ENCODE assay signal across 22 cellular contexts in the genomic region with DNA sequence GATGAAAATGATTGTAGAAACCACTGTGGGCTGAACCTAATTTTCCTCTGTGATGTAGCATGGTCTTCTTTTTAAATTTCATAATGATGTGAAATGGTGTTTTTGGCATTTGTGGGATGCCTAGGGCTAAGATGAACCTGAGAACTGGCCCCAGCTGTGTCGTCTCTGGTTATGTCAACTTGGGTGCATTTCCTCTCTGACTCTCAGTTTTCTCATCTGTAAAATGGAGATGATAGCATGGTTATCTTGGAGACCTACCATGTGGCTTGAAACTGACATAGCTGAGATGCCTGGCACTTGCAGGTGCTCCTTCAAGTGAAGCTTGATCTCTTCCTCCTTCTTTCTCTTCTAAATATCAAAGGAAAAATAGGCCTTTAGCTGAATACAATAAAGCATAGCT.
DNase-seq lines count a peak whose midpoint lies in the region; ATAC-seq and TF ChIP-seq lines count a peak whose summit lies in the region.
"Had no signal": no experiment of that assay in that cellular context is flagged by ENCODE, and none has a peak within 500 bp of the region (broad histone marks: within the 10 kb centered on the region; RNA-seq: fewer than 3 reads in every experiment).

No MANE protein-coding gene starts in this region.

- peaks cover 19% of the 10 kb centered on the region for H3K27me3 Mint-ChIP-seq in HFFc6 (ENCODE audit: insufficient read depth)
- peaks cover 13% of the 10 kb centered on the region for H3K27me3 Mint-ChIP-seq in WTC11 (ENCODE audit: low read depth)
- H3K27me3 Mint-ChIP-seq: CD4-positive, CD25-positive, alpha-beta regulatory T cell had no signal

- no peaks in the 10 kb centered on the region for H3K36me3 Mint-ChIP-seq in HFFc6 (ENCODE audit: low read depth)
- no peaks in the 10 kb centered on the region for H3K36me3 Mint-ChIP-seq in WTC11
- H3K36me3 Mint-ChIP-seq: CD4-positive, CD25-positive, alpha-beta regulatory T cell had no signal

- H3K4me1 ChIP-seq in heart right ventricle (peaks cover 0 to 16% (median 0%) of the 10 kb centered on the region in 9 donors), skeletal muscle tissue (ENCODE audit: control insufficient read depth in 3 of 3, insufficient read depth in 3 of 3, low read length in 3 of 3) (peaks cover 4 to 15% (median 11%) of the 10 kb centered on the region in 3 donors)
- H3K4me1 ChIP-seq: BE2C had no signal

- CTCF ChIA-PET in WTC11 (lab: Charles Lee): no interaction called here

- H3K9ac ChIP-seq in skeletal muscle tissue (ENCODE audit: low read depth in 1 of 3, low read length in 3 of 3): peak overlapping the region in 1 of 3 donors; percentile 55

- WGBS in heart right ventricle, 2 donors: 76 to 81% methylated on average over 1 of the region's 1 CpG

- ATAC-seq in heart right ventricle (no peak), left cardiac atrium (no peak), GM19351 (IDR thresholded peaks at IDR 0.05; ENCODE audit: unreplicated experiment) (peak; percentile 72), HG03280 (IDR thresholded peaks at IDR 0.05; ENCODE audit: unreplicated experiment) (peak; percentile 72), WTC11 (no peak), HG03439 (IDR thresholded peaks at IDR 0.05; ENCODE audit: unreplicated experiment) (no peak)

- POLR2A ChIA-PET in WTC11 (lab: Charles Lee): no interaction called here

- H3K9me3 Mint-ChIP-seq in HFFc6: no peaks in the 10 kb centered on the region
- H3K9me3 Mint-ChIP-seq in WTC11: peaks cover 3% of the 10 kb centered on the region; the same call in 1 of the 2 replicates
- H3K9me3 Mint-ChIP-seq: CD4-positive, CD25-positive, alpha-beta regulatory T cell had no signal

- no peak for DNase-seq in heart right ventricle
- no peak for DNase-seq in left cardiac atrium
- no peak for DNase-seq in HFFc6
- DNase-seq in WTC11 (ENCODE audit: low spot score): no peak
- DNase-seq: 8988T; BE2C; CD4-positive, CD25-positive, alpha-beta regulatory T cell; COR-L47; GDM1; H7; KBM-7; NCI-H1105 treated with DMSO at 0.1 percent for 48 hours; NCI-H1694; NCI-H2081 treated with DMSO at 0.1 percent for 48 hours; NCI-H446 treated with DMSO at 0.1 percent for 48 hours; NCI-H748 treated with DMSO at 0.1 percent for 48 hours; Right ventricle myocardium superior; SW 1271 had no signal

- intact Hi-C loops in heart right ventricle (cut with DNase I): loop anchor here in 1 of 10 donors (5.0 kb wide), 1 partner anchor 41 kb away; no protein-coding TSS in a partner anchor
- intact Hi-C loops in left cardiac atrium (cut with DNase I): no loop called here

- H3K4me3 Mint-ChIP-seq in HFFc6 (no peak overlapping the region), WTC11 (no peak overlapping the region)
- H3K4me3 Mint-ChIP-seq: CD4-positive, CD25-positive, alpha-beta regulatory T cell had no signal

- H3K27me3 ChIP-seq in heart right ventricle: no peaks in the 10 kb centered on the region
- no peaks in the 10 kb centered on the region for H3K27me3 ChIP-seq in skeletal muscle tissue (ENCODE audit: control insufficient read depth in 3 of 3, insufficient read depth in 3 of 3, low read length in 3 of 3)

- peak overlapping the region in 6 of 10 donors; percentile 61 to 82 (median 77) for H3K27ac ChIP-seq in heart right ventricle
- peak overlapping the region; percentile 96 for H3K27ac ChIP-seq in skeletal muscle tissue (ENCODE audit: low read depth, low read length)

- no peak overlapping the region for H3K27ac Mint-ChIP-seq in HFFc6
- no peak overlapping the region for H3K27ac Mint-ChIP-seq in WTC11
- H3K27ac Mint-ChIP-seq: CD4-positive, CD25-positive, alpha-beta regulatory T cell had no signal

- no peak for TF ChIP-seq CTCF in heart right ventricle (IDR thresholded peaks at IDR 0.05)
- TF ChIP-seq CTCF in HFFc6 (IDR thresholded peaks at IDR 0.05): no peak
- no peak for TF ChIP-seq CTCF in WTC11 (IDR thresholded peaks at IDR 0.05)

- no peaks in the 10 kb centered on the region for H3K9me3 ChIP-seq in heart right ventricle
- H3K9me3 ChIP-seq in skeletal muscle tissue (ENCODE audit: control insufficient read depth in 3 of 3, low read length in 3 of 3): no peaks in the 10 kb centered on the region
- H3K9me3 ChIP-seq: BE2C had no signal

- peaks cover 6% of the 10 kb centered on the region; the same call in 1 of the 2 replicates for H3K4me1 Mint-ChIP-seq in HFFc6 (ENCODE audit: low read depth)
- H3K4me1 Mint-ChIP-seq in WTC11: no peaks in the 10 kb centered on the region
- H3K4me1 Mint-ChIP-seq: CD4-positive, CD25-positive, alpha-beta regulatory T cell had no signal

- H3K4me3 ChIP-seq in heart right ventricle: no peak overlapping the region
- H3K4me3 ChIP-seq in skeletal muscle tissue (ENCODE audit: low read length in 3 of 3): no peak overlapping the region

- H3K36me3 ChIP-seq in heart right ventricle (no peaks in the 10 kb centered on the region), skeletal muscle tissue (ENCODE audit: control insufficient read depth in 3 of 3, insufficient read depth in 3 of 3, low read length in 3 of 3) (no peaks in the 10 kb centered on the region)
- H3K36me3 ChIP-seq: BE2C had no signal

TF ChIP-seq in WTC11, 78 proteins besides CTCF, POLR2A, EP300 and RAD21 (continues in another document):
- TF ChIP-seq FOXP1 (CRISPR knock-in tag; IDR thresholded peaks at IDR 0.05; ENCODE audit: borderline replicate concordance) (no peak), ZNF138 (CRISPR knock-in tag; conservative IDR thresholded peaks at IDR 0.05) (no peak), ZNF423 (CRISPR knock-in tag; IDR thresholded peaks at IDR 0.05) (no peak), NFATC4 (CRISPR knock-in tag; IDR thresholded peaks at IDR 0.05) (no peak), RELA (CRISPR knock-in tag; IDR thresholded peaks at IDR 0.05; ENCODE audit: borderline replicate concordance) (no peak), MYBL2 (CRISPR knock-in tag; IDR thresholded peaks at IDR 0.05) (no peak), GTF2I (CRISPR knock-in tag; conservative IDR thresholded peaks at IDR 0.05) (no peak), NFYB (CRISPR knock-in tag; conservative IDR thresholded peaks at IDR 0.05; ENCODE audit: low read depth) (no peak), ZNF317 (CRISPR knock-in tag; IDR thresholded peaks at IDR 0.05; ENCODE audit: borderline replicate concordance, low read depth) (no peak), ZNF263 (CRISPR knock-in tag; IDR thresholded peaks at IDR 0.05; ENCODE audit: low read depth) (no peak), ZBTB21 (CRISPR knock-in tag; IDR thresholded peaks at IDR 0.05; ENCODE audit: borderline replicate concordance) (no peak), HMGA2 (CRISPR knock-in tag; IDR thresholded peaks at IDR 0.05) (no peak)
- TF ChIP-seq, protein P1, sequence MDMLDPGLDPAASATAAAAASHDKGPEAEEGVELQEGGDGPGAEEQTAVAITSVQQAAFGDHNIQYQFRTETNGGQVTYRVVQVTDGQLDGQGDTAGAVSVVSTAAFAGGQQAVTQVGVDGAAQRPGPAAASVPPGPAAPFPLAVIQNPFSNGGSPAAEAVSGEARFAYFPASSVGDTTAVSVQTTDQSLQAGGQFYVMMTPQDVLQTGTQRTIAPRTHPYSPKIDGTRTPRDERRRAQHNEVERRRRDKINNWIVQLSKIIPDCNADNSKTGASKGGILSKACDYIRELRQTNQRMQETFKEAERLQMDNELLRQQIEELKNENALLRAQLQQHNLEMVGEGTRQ (CRISPR knock-in tag; IDR thresholded peaks at IDR 0.05): no peak
- TF ChIP-seq, protein P2, sequence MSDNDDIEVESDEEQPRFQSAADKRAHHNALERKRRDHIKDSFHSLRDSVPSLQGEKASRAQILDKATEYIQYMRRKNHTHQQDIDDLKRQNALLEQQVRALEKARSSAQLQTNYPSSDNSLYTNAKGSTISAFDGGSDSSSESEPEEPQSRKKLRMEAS (CRISPR knock-in tag; IDR thresholded peaks at IDR 0.05): no peak
- TF ChIP-seq, protein P3, sequence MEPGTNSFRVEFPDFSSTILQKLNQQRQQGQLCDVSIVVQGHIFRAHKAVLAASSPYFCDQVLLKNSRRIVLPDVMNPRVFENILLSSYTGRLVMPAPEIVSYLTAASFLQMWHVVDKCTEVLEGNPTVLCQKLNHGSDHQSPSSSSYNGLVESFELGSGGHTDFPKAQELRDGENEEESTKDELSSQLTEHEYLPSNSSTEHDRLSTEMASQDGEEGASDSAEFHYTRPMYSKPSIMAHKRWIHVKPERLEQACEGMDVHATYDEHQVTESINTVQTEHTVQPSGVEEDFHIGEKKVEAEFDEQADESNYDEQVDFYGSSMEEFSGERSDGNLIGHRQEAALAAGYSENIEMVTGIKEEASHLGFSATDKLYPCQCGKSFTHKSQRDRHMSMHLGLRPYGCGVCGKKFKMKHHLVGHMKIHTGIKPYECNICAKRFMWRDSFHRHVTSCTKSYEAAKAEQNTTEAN (CRISPR knock-in tag; IDR thresholded peaks at IDR 0.05): no peak
- TF ChIP-seq, protein P4, sequence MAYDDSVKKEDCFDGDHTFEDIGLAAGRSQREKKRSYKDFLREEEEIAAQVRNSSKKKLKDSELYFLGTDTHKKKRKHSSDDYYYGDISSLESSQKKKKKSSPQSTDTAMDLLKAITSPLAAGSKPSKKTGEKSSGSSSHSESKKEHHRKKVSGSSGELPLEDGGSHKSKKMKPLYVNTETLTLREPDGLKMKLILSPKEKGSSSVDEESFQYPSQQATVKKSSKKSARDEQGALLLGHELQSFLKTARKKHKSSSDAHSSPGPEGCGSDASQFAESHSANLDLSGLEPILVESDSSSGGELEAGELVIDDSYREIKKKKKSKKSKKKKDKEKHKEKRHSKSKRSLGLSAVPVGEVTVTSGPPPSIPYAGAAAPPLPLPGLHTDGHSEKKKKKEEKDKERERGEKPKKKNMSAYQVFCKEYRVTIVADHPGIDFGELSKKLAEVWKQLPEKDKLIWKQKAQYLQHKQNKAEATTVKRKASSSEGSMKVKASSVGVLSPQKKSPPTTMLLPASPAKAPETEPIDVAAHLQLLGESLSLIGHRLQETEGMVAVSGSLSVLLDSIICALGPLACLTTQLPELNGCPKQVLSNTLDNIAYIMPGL (CRISPR knock-in tag; IDR thresholded peaks at IDR 0.05): no peak
- TF ChIP-seq, protein P5, sequence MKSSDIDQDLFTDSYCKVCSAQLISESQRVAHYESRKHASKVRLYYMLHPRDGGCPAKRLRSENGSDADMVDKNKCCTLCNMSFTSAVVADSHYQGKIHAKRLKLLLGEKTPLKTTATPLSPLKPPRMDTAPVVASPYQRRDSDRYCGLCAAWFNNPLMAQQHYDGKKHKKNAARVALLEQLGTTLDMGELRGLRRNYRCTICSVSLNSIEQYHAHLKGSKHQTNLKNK (CRISPR knock-in tag; IDR thresholded peaks at IDR 0.05): no peak
- TF ChIP-seq, protein P6, sequence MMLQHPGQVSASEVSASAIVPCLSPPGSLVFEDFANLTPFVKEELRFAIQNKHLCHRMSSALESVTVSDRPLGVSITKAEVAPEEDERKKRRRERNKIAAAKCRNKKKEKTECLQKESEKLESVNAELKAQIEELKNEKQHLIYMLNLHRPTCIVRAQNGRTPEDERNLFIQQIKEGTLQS (CRISPR knock-in tag; conservative IDR thresholded peaks at IDR 0.05): no peak

Comparison
In these comparisons a context has a peak if more than half of its experiments do, and no peak if none do; other contexts are left out.
1. ATAC-seq: peak in GM19351 (single experiment) and HG03280 (single experiment); none in heart right ventricle (0 of 8), left cardiac atrium (0 of 2), WTC11 (single experiment) and HG03439 (single experiment).